Comparison of ENCODE assay signal across 9 cellular contexts in genomic region chr4:37648084-37648817, GRCh38. TPM values are rescaled to one million over a fixed set of nuclear protein-coding genes. Genes with fewer than 3 reads are reported as not detected.
DNase-seq lines count a peak whose midpoint lies in the region; ATAC-seq, FAIRE-seq and TF ChIP-seq lines count a peak whose summit lies in the region.
"Had no signal": no experiment of that assay in that cellular context is flagged by ENCODE, and none has a peak within 500 bp of the region (broad histone marks: within the 10 kb centered on the region; RNA-seq: fewer than 3 reads in every experiment).

No MANE protein-coding gene starts in this region.

- intact Hi-C loops in IMR-90 (cut with micrococcal nuclease), result loop anchor here (2.0 kb wide), 1 partner anchor 39 kb away; the partner anchor contains the start of gene RELL1

- H3K9me1 ChIP-seq in IMR-90 (ENCODE audit: insufficient read depth, low read length), result peaks cover 6% of the 10 kb centered on the region

- no peak overlapping the region for H3K23ac ChIP-seq in IMR-90 (ENCODE audit: low read depth, low read length)

- 0 out of 2 replicates have a peak overlapping the region, but pooled peaks have one; percentile 3 for H3K18ac ChIP-seq in IMR-90 (ENCODE audit: low read depth, low read length)

- ATAC-seq in IMR-90 (ENCODE audit: low read depth), result peak; percentile 91

- WGBS in IMR-90 (ENCODE audit: extremely low coverage in 2 of 2, insufficient read length in 1 of 2), 2 experiments, result 60% methylated on average over 1 of the region's 8 CpGs; no CpG with 5 or more reads in 1 of the 2 experiments

- H3K14ac ChIP-seq in IMR-90 (replicated peaks; ENCODE audit: low read depth, low read length), result no peak overlapping the region

- TF ChIP-seq POLR2A in IMR-90 (IDR thresholded peaks at IDR 0.05; ENCODE audit: low read depth, low read length), result no peak

- H4K91ac ChIP-seq in IMR-90 (ENCODE audit: insufficient read depth, low read depth, low read length), result peak overlapping the region; percentile 58

- no peak overlapping the region for H3K4me3 Mint-ChIP-seq in astrocyte (ENCODE audit: unreplicated experiment)

- H4K8ac ChIP-seq in IMR-90 (ENCODE audit: low read depth in 2 of 2, low read length in 2 of 2), result peak overlapping the region in 1 of 2 experiments; percentile 51; a peak in 1 of 4 replicates

- H3K4me3 ChIP-seq in IMR-90 (ENCODE audit: insufficient read depth, low read depth, low read length) (no peak overlapping the region), astrocyte (ENCODE audit: insufficient read depth, low read depth, low read length) (no peak overlapping the region)
- H3K4me3 ChIP-seq: skin epidermis had no signal

- dilution Hi-C loops in IMR-90 (cut with HindIII; ENCODE audit: low sequenced_read_pairs, unreplicated experiment), result no loop called here

- H3K4me1 ChIP-seq in IMR-90 (ENCODE audit: control insufficient read depth, insufficient read depth, low read length), result peaks cover 7% of the 10 kb centered on the region
- peaks cover 8% of the 10 kb centered on the region for H3K4me1 ChIP-seq in astrocyte (ENCODE audit: insufficient read depth, low read length)

- H2BK120ac ChIP-seq in IMR-90 (ENCODE audit: low read depth, low read length), result peak overlapping the region; percentile 44; the same call in 1 of the 2 replicates

- peak overlapping the region; percentile 59 for H3K27ac Mint-ChIP-seq in astrocyte (ENCODE audit: unreplicated experiment)

- H4K20me1 ChIP-seq in IMR-90 (ENCODE audit: insufficient read depth, low read length) (peaks cover 14% of the 10 kb centered on the region; the same call in 1 of the 2 replicates), astrocyte (ENCODE audit: insufficient read depth, low read length) (peaks cover 10% of the 10 kb centered on the region)

- H3K27me3 ChIP-seq in IMR-90 (ENCODE audit: control insufficient read depth, insufficient read depth, low read length) (no peaks in the 10 kb centered on the region), astrocyte (ENCODE audit: insufficient read depth, low read length) (no peaks in the 10 kb centered on the region)

- DNase-seq in AG08396 (ENCODE audit: low spot score), result peak; percentile 87
- DNase-seq in IMR-90, result peak; percentile 96
- DNase-seq in astrocyte (ENCODE audit: low read depth), result peak; percentile 83
- DNase-seq in left kidney (ENCODE audit: low read depth, low spot score), result peak; percentile 80
- no peak for DNase-seq in NCI-H1048 (lab: John Stamatoyannopoulos, UW)
- DNase-seq in NCI-H1092 treated with DMSO at 0.1 percent for 48 hours (lab: John Stamatoyannopoulos, UW), result no peak
- DNase-seq in activated T-cell treated with anti-CD3 and anti-CD28 coated beads, Interleukin-2, amount 50 U/mL, for 48 hours, result no peak
- DNase-seq in NAMALWA (ENCODE audit: low spot score), result no peak

- H2BK15ac ChIP-seq in IMR-90 (ENCODE audit: low read depth, low read length), result no peak overlapping the region

- no peaks in the 10 kb centered on the region for H3K9me3 ChIP-seq in IMR-90 (ENCODE audit: control insufficient read depth, insufficient read depth, low read length)
- no peaks in the 10 kb centered on the region for H3K9me3 ChIP-seq in astrocyte (ENCODE audit: insufficient read depth, low read depth, low read length)

- H2AFZ ChIP-seq in IMR-90 (replicated peaks; ENCODE audit: low read length, poor library complexity) (peak overlapping the region; percentile 84), astrocyte (ENCODE audit: low read depth, low read length) (no peak overlapping the region)

- POLR2A ChIA-PET in IMR-90 (lab: Charles Lee; ENCODE audit: unreplicated experiment), result interaction anchor here (0.6 kb wide), 1 partner anchor 9 kb away, joined by 6 read pairs; no protein-coding TSS in a partner anchor

- no peaks in the 10 kb centered on the region for H3K79me2 ChIP-seq in astrocyte (ENCODE audit: insufficient read depth, low read length)

- no peaks in the 10 kb centered on the region for H3K36me3 Mint-ChIP-seq in astrocyte (ENCODE audit: low read depth, unreplicated experiment)

- BruUV-seq in IMR-90 (replicated peaks; lab: Mats Ljungman, UMichigan), result no TSS peak

- no peak overlapping the region for H4K5ac ChIP-seq in IMR-90 (ENCODE audit: low read depth, low read length)

- H3K4me1 Mint-ChIP-seq in astrocyte (ENCODE audit: low read depth, unreplicated experiment), result peaks cover 18% of the 10 kb centered on the region

- peak; percentile 54 for FAIRE-seq in astrocyte (lab: Jason Lieb, UNC)

- H2BK20ac ChIP-seq in IMR-90 (ENCODE audit: low read depth, low read length), result no peak overlapping the region

- in situ Hi-C loops in IMR-90 (cut with MboI; ENCODE audit: low sequenced_read_pairs), result no loop called here

- H2AK9ac ChIP-seq in IMR-90 (replicated peaks; ENCODE audit: low read depth, low read length, poor library complexity), result peak overlapping the region; percentile 77

- CTCF ChIA-PET in IMR-90 (lab: Yijun Ruan, JAX), result no interaction called here

- peaks cover 18 to 36% of the 10 kb centered on the region in 2 experiments; a peak in 3 of 4 replicates for H3K79me1 ChIP-seq in IMR-90 (ENCODE audit: low read depth in 1 of 2, low read length in 2 of 2)

- H2AK5ac ChIP-seq in IMR-90 (ENCODE audit: low read depth, low read length), result no peak overlapping the region

- peak overlapping the region; percentile 43; the same call in 1 of the 2 replicates for H3K4ac ChIP-seq in IMR-90 (ENCODE audit: low read depth, low read length)

- H3K36me3 ChIP-seq in IMR-90 (ENCODE audit: control insufficient read depth, insufficient read depth, low read length) (peaks cover 8% of the 10 kb centered on the region), astrocyte (ENCODE audit: insufficient read depth, low read length) (peaks cover 5% of the 10 kb centered on the region)

- TF ChIP-seq RAD21 in IMR-90 (IDR thresholded peaks at IDR 0.05; ENCODE audit: low read length), result peak; percentile 4; the same call in 1 of the 2 replicates

- peak overlapping the region; percentile 18; the same call in 1 of the 2 replicates for H3K27ac ChIP-seq in IMR-90 (ENCODE audit: insufficient read depth, low read length)
- H3K27ac ChIP-seq in astrocyte (ENCODE audit: low read depth, low read length), result no peak overlapping the region

- TF ChIP-seq CTCF in IMR-90 (conservative IDR thresholded peaks at IDR 0.05; ENCODE audit: low read depth, low read length) (no peak), astrocyte (IDR thresholded peaks at IDR 0.05; ENCODE audit: insufficient read depth, low read depth, low read length) (no peak)

- no peak overlapping the region for H3K56ac ChIP-seq in IMR-90 (ENCODE audit: extremely low read depth, insufficient read depth, low read length)

- peak overlapping the region; percentile 50 for H2BK5ac ChIP-seq in IMR-90 (ENCODE audit: low read depth, low read length, poor library complexity, severe bottlenecking)

- H3K9me3 Mint-ChIP-seq in astrocyte (ENCODE audit: unreplicated experiment), result no peaks in the 10 kb centered on the region

- peak overlapping the region; percentile 65 for H3K4me2 ChIP-seq in IMR-90 (ENCODE audit: low read depth, low read length)
- peak overlapping the region; percentile 66 for H3K4me2 ChIP-seq in astrocyte (ENCODE audit: low read length)

- no peaks in the 10 kb centered on the region for H3K27me3 Mint-ChIP-seq in astrocyte (ENCODE audit: low read depth, unreplicated experiment)

- H3K9ac ChIP-seq in IMR-90 (ENCODE audit: low read depth, low read length) (no peak overlapping the region), astrocyte (ENCODE audit: low read length) (no peak overlapping the region)

TF ChIP-seq in IMR-90, 13 proteins besides CTCF, POLR2A, EP300 and RAD21:
- TF ChIP-seq MAFK (IDR thresholded peaks at IDR 0.05; ENCODE audit: low read depth, low read length) (0 out of 2 replicates have a peak, but pooled peaks have one; percentile 6), USF2 (IDR thresholded peaks at IDR 0.05; ENCODE audit: low read depth, low read length) (peak; percentile 41; the same call in 1 of the 2 replicates), FOS (IDR thresholded peaks at IDR 0.05; ENCODE audit: low read depth, low read length) (peak; percentile 97), MXI1 (IDR thresholded peaks at IDR 0.05; ENCODE audit: borderline replicate concordance, low read depth, low read length) (peak; percentile 38; the same call in 1 of the 2 replicates), NFE2L2 (IDR thresholded peaks at IDR 0.05; ENCODE audit: low read depth, low read length) (no peak), CHD1 (IDR thresholded peaks at IDR 0.05; ENCODE audit: low read depth, low read length) (no peak), CEBPB (IDR thresholded peaks at IDR 0.05; ENCODE audit: low read depth, low read length) (peak; percentile 84), RCOR1 (IDR thresholded peaks at IDR 0.05; ENCODE audit: insufficient replicate concordance, low read length) (peak; percentile 85), BHLHE40 (IDR thresholded peaks at IDR 0.05; ENCODE audit: low read depth, low read length) (peak; percentile 69), MAZ (IDR thresholded peaks at IDR 0.05; ENCODE audit: borderline replicate concordance, low read depth, low read length) (peak; percentile 68)
TF ChIP-seq in IMR-90: peak in this region for 8.

RNA-seq across cellular contexts. Expression of gene RELL1, which starts 37.9 kb away (rescaled TPM):
- total RNA-seq in IMR-90 (2012; rRNA removed) (39.6 and 53.6 TPM in 2 replicates), astrocyte (23.1 and 26.9 TPM in 2 replicates)
- 6.8 TPM in 2 replicates for polyA plus RNA-seq in IMR-90 (2012; rRNA removed)
- 5.6 TPM in 2 replicates for polyA plus RNA-seq in IMR-90 (2012; cell fraction: cytosol; rRNA removed)
- polyA plus RNA-seq in IMR-90 (2012; cell fraction: nucleus; rRNA removed; ENCODE audit: low replicate concordance), result 3.8 and 4.2 TPM in 2 replicates

Comparison
In these comparisons a context has a peak if more than half of its experiments do, and no peak if none do; other contexts are left out.
1. DNase-seq: peak in AG08396 (single experiment), IMR-90 (single experiment), astrocyte (single experiment) and left kidney (single experiment); none in NCI-H1048 (single experiment), NCI-H1092 treated with DMSO at 0.1 percent for 48 hours (single experiment), activated T-cell treated with anti-CD3 and anti-CD28 coated beads, Interleukin-2, amount 50 U/mL, for 48 hours (0 of 2) and NAMALWA (single experiment).